ENCODE assay signal across 8 cellular contexts in genomic region chr13:95296326-95296939, GRCh38. TPM values are rescaled to one million over a fixed set of nuclear protein-coding genes. Genes with fewer than 3 reads are reported as not detected.
DNase-seq lines count a peak whose midpoint lies in the region; ATAC-seq, FAIRE-seq and TF ChIP-seq lines count a peak whose summit lies in the region.

No MANE protein-coding gene starts in this region.

- FAIRE-seq in GM19239 (lab: Jason Lieb, UNC) = no peak

- H3K9me3 ChIP-seq in right cardiac atrium (ENCODE audit: control insufficient read depth, low read length) = no peaks in the 10 kb centered on the region
- H3K9me3 ChIP-seq in upper lobe of left lung = no peaks in the 10 kb centered on the region

- H3K27ac ChIP-seq in right cardiac atrium (ENCODE audit: low read length) (no peak overlapping the region), upper lobe of left lung (peak overlapping the region in 3 of 4 donors; percentile 20 to 60 (median 27))

- H3K27me3 ChIP-seq in right cardiac atrium (ENCODE audit: control insufficient read depth, insufficient read depth) (no peaks in the 10 kb centered on the region), upper lobe of left lung (peaks cover 0 to 4% (median 0%) of the 10 kb centered on the region in 4 donors)

- H3K9me3 Mint-ChIP-seq in activated T-cell treated with anti-CD3 and anti-CD28 coated beads, Interleukin-2, amount 50 U/mL, for 4 hours = no peaks in the 10 kb centered on the region

- no peak overlapping the region for H3K4me3 Mint-ChIP-seq in activated T-cell treated with anti-CD3 and anti-CD28 coated beads, Interleukin-2, amount 50 U/mL, for 4 hours

- H3K36me3 ChIP-seq in upper lobe of left lung = no peaks in the 10 kb centered on the region

- no peaks in the 10 kb centered on the region for H3K27me3 Mint-ChIP-seq in activated T-cell treated with anti-CD3 and anti-CD28 coated beads, Interleukin-2, amount 50 U/mL, for 4 hours (ENCODE audit: low read depth)

- DNase-seq in D341Med (ENCODE audit: low spot score) = peak; percentile 60
- DNase-seq in HuH-7 (ENCODE audit: low spot score) = peak; percentile 34
- peak; percentile 10 for DNase-seq in activated T-cell treated with anti-CD3 and anti-CD28 coated beads, Interleukin-2, amount 50 U/mL, for 4 hours
- DNase-seq in right cardiac atrium = peak in 1 of 3 donors; percentile 64
- peak in 1 of 2 donors; percentile 75 for DNase-seq in upper lobe of left lung
- no peak for DNase-seq in GM19239 (ENCODE audit: insufficient read length, low spot score)

- peak; percentile 36 to 74 (median 63) for TF ChIP-seq CTCF in upper lobe of left lung (IDR thresholded peaks at IDR 0.05)

- H3K36me3 Mint-ChIP-seq in activated T-cell treated with anti-CD3 and anti-CD28 coated beads, Interleukin-2, amount 50 U/mL, for 4 hours (ENCODE audit: insufficient read depth) = peaks cover 5% of the 10 kb centered on the region

- ATAC-seq in activated T-cell treated with anti-CD3 and anti-CD28 coated beads, Interleukin-2, amount 50 U/mL, for 4 hours = no peak
- ATAC-seq in right cardiac atrium (peak; percentile 30 to 38), upper lobe of left lung (ENCODE audit: low FRiP score in 2 of 2) (peak; percentile 33 to 62), GM21576 (IDR thresholded peaks at IDR 0.05; ENCODE audit: unreplicated experiment) (no peak), HG02973 (IDR thresholded peaks at IDR 0.05; ENCODE audit: unreplicated experiment) (no peak)

- intact Hi-C loops in right cardiac atrium (cut with DNase I) = loop anchor here in 3 of 4 donors (10.0 kb wide), 3 partner anchors 88 to 108 kb away; no protein-coding TSS in a partner anchor

- TF ChIP-seq POLR2A in upper lobe of left lung (IDR thresholded peaks at IDR 0.05) = no peak

- no peaks in the 10 kb centered on the region for H3K4me1 ChIP-seq in right cardiac atrium (ENCODE audit: control insufficient read depth, insufficient read depth, low read length)
- peaks cover 10 to 47% (median 37%) of the 10 kb centered on the region in 4 donors for H3K4me1 ChIP-seq in upper lobe of left lung

- 49% methylated on average over 4 of the region's 4 CpGs for WGBS in right cardiac atrium
- WGBS in upper lobe of left lung, 2 donors = 22 to 27% methylated on average over 3 to 4 of the region's 4 CpGs

- no peak for TF ChIP-seq EP300 in upper lobe of left lung (IDR thresholded peaks at IDR 0.05)

- H3K4me3 ChIP-seq in right cardiac atrium (ENCODE audit: low read length) (no peak overlapping the region), upper lobe of left lung (no peak overlapping the region)

- H3K4me1 Mint-ChIP-seq in activated T-cell treated with anti-CD3 and anti-CD28 coated beads, Interleukin-2, amount 50 U/mL, for 4 hours (ENCODE audit: low read depth) = peaks cover 23% of the 10 kb centered on the region

RNA-seq across cellular contexts. Expression of gene ABCC4, which starts 4.8 kb away (rescaled TPM):
- 10 to 100 TPM; 17.6 to 18.5 (median 18.3) TPM for total RNA-seq in activated T-cell treated with anti-CD3 and anti-CD28 coated beads, Interleukin-2, amount 50 U/mL, for 4 hours
- total RNA-seq in right cardiac atrium = 1 to 10 TPM; 3.5 to 5.8 (median 4.7) TPM
- polyA plus RNA-seq in right cardiac atrium = 1.2 TPM
- 10 to 100 TPM; 17.0 to 78.6 (median 31.9) TPM for total RNA-seq in upper lobe of left lung

Comparison
In these comparisons a context has a peak if more than half of its experiments do, and no peak if none do; other contexts are left out.
1. ATAC-seq: peak in right cardiac atrium (2 of 2) and upper lobe of left lung (2 of 2); none in activated T-cell treated with anti-CD3 and anti-CD28 coated beads, Interleukin-2, amount 50 U/mL, for 4 hours (0 of 2), GM21576 (single experiment) and HG02973 (single experiment).